1 cellular context compared by ENCODE assay signal in genomic region chr9:74729129-74729710, GRCh38.
TF ChIP-seq lines count a peak whose summit lies in the region.

No MANE protein-coding gene starts in this region.

TF ChIP-seq in WTC11, 78 proteins besides CTCF, POLR2A, EP300 and RAD21 (continued from another document):
- TF ChIP-seq ATF2 (CRISPR knock-in tag; IDR thresholded peaks at IDR 0.05; ENCODE audit: borderline replicate concordance, low read depth) (no peak), NFE2L1 (CRISPR knock-in tag; IDR thresholded peaks at IDR 0.05) (no peak), ZBTB21 (CRISPR knock-in tag; IDR thresholded peaks at IDR 0.05; ENCODE audit: borderline replicate concordance) (no peak), ZNF317 (CRISPR knock-in tag; IDR thresholded peaks at IDR 0.05; ENCODE audit: borderline replicate concordance, low read depth) (no peak), MYBL2 (CRISPR knock-in tag; IDR thresholded peaks at IDR 0.05) (no peak), CREM (CRISPR knock-in tag; IDR thresholded peaks at IDR 0.05) (no peak)
